13 cellular contexts compared by ENCODE assay signal in the genomic region with DNA sequence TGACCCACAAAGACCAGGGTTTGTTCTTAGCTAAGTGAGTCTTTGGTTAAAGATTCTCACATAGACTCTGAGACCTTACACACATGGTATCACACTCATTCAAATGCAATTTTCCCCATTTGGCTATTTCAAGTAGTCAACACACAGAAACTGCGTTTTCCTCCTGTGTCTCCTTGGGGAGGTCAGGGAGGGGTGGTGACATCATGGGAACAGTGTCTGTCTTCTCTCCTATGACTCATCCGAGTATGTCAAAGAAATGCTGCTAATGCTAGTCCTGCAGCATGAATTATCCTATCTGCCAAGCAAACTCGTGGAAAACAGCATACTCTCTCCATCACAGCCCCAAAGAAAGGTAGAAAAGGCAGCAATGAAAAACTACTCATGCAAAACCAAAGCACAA.
DNase-seq lines count a peak whose midpoint lies in the region; ATAC-seq lines count a peak whose summit lies in the region.
"Had no signal": no experiment of that assay in that cellular context is flagged by ENCODE, and none has a peak within 500 bp of the region (broad histone marks: within the 10 kb centered on the region; RNA-seq: fewer than 3 reads in every experiment).

No MANE protein-coding gene starts in this region.

- no peak for ATAC-seq in HG03469 (IDR thresholded peaks at IDR 0.05; ENCODE audit: unreplicated experiment)
- no peak for ATAC-seq in HG03159 (IDR thresholded peaks at IDR 0.05; ENCODE audit: unreplicated experiment)
- ATAC-seq in HG02852 (IDR thresholded peaks at IDR 0.05; ENCODE audit: unreplicated experiment) = no peak

- no peak overlapping the region for H3K9ac ChIP-seq in endocrine pancreas (ENCODE audit: control insufficient read depth, insufficient read depth, low read length)

- DNase-seq in ACHN = peak; percentile 2
- DNase-seq in HT1080 (ENCODE audit: low read depth) = peak; percentile 84
- DNase-seq in lung microvascular endothelial cell (ENCODE audit: low read depth in 2 of 2) = peak; percentile 3 to 89
- DNase-seq in posterior vena cava (ENCODE audit: low spot score) = no peak
- DNase-seq: activated T-cell treated with anti-CD3 and anti-CD28 coated beads, Interleukin-2, amount 50 U/mL, for 1 hour; DMS79; esophagus squamous epithelium; spleen had no signal

- no peaks in the 10 kb centered on the region for H3K36me3 ChIP-seq in endocrine pancreas (ENCODE audit: control insufficient read depth, insufficient read depth, low read length)
- H3K36me3 ChIP-seq: esophagus squamous epithelium, spleen, tibial nerve had no signal

- in situ Hi-C loops in ACHN (cut with HindIII; ENCODE audit: low pct_ligation_motif_present, low pct_unique_long_range_greater_than_20kb, low sequenced_read_pairs) = no loop called here

- H3K27me3 ChIP-seq in endocrine pancreas (ENCODE audit: control insufficient read depth, insufficient read depth, low read length) = no peaks in the 10 kb centered on the region
- H3K27me3 ChIP-seq: esophagus squamous epithelium, spleen, tibial nerve had no signal

- intact Hi-C loops in posterior vena cava (cut with DNase I) = loop anchor here in 1 of 2 donors (10.0 kb wide), 1 partner anchor 132 kb away; no protein-coding TSS in a partner anchor

- H3K4me1 ChIP-seq in endocrine pancreas (ENCODE audit: control insufficient read depth, insufficient read depth, low read length) = peaks cover 13% of the 10 kb centered on the region

- H3K4me3 ChIP-seq in endocrine pancreas (ENCODE audit: control insufficient read depth, insufficient read depth, low read length) = peak overlapping the region; percentile 15
- H3K4me3 ChIP-seq: esophagus squamous epithelium, spleen, tibial nerve had no signal

- H3K9me3 ChIP-seq in endocrine pancreas (ENCODE audit: control insufficient read depth, low read length) = no peaks in the 10 kb centered on the region
- H3K9me3 ChIP-seq: esophagus squamous epithelium, spleen, tibial nerve had no signal
